In genomic region chr15:52645916-52646315, GRCh38 we compare ENCODE assay signal across 20 cellular contexts.
"Had no signal": no experiment of that assay in that cellular context is flagged by ENCODE, and none has a peak within 500 bp of the region (broad histone marks: within the 10 kb centered on the region; RNA-seq: fewer than 3 reads in every experiment).

No MANE protein-coding gene starts in this region.

- H3K4me3 ChIP-seq: esophagus muscularis mucosa, heart left ventricle, spleen, testis, tibial nerve, upper lobe of right lung, vagina had no signal

- H3K27me3 ChIP-seq: esophagus muscularis mucosa, heart left ventricle, spleen, testis, tibial nerve, upper lobe of right lung, vagina had no signal

- H3K27ac Mint-ChIP-seq: nephron progenitor cell had no signal

- H3K27me3 Mint-ChIP-seq: naive thymus-derived CD4-positive, alpha-beta T cell had no signal

- ATAC-seq: naive thymus-derived CD4-positive, alpha-beta T cell; sciatic nerve; upper lobe of right lung had no signal

- H3K9ac ChIP-seq: parathyroid adenoma had no signal

- H3K27ac ChIP-seq: epithelial cell of prostate, esophagus muscularis mucosa, heart left ventricle, parathyroid adenoma, spleen, tibial nerve, upper lobe of right lung, vagina had no signal

- H3K4me3 Mint-ChIP-seq: naive thymus-derived CD4-positive, alpha-beta T cell; nephron progenitor cell had no signal

- H3K4me1 ChIP-seq: parathyroid adenoma, upper lobe of right lung, vagina had no signal

- DNase-seq: effector memory CD4-positive, alpha-beta T cell; foreskin melanocyte; heart left ventricle; hippocampal formation; kidney glomerular epithelial cell; naive thymus-derived CD4-positive, alpha-beta T cell; nephron progenitor cell; spleen; stimulated activated CD4-positive, alpha-beta T cell treated with anti-CD3 and anti-CD28 coated beads, Interleukin-15, amount 100 ng/mL, for 24 hours; stimulated activated CD4-positive, alpha-beta T cell treated with anti-CD3 and anti-CD28 coated beads, Interleukin-1b, Interleukin-23, amount 100 ng/mL, for 48 hours; stimulated activated CD4-positive, alpha-beta T cell treated with anti-CD3 and anti-CD28 coated beads, Interleukin-4, amount 100 ng/mL, for 4 hours; stimulated activated naive CD4-positive, alpha-beta T cell treated with Interleukin-2 at 50 U/mL for 16 hours; testis; upper lobe of right lung had no signal

- H3K9me3 Mint-ChIP-seq: naive thymus-derived CD4-positive, alpha-beta T cell; nephron progenitor cell had no signal

- H3K9me3 ChIP-seq: esophagus muscularis mucosa, heart left ventricle, spleen, testis, tibial nerve, upper lobe of right lung, vagina had no signal
